In the genomic region with DNA sequence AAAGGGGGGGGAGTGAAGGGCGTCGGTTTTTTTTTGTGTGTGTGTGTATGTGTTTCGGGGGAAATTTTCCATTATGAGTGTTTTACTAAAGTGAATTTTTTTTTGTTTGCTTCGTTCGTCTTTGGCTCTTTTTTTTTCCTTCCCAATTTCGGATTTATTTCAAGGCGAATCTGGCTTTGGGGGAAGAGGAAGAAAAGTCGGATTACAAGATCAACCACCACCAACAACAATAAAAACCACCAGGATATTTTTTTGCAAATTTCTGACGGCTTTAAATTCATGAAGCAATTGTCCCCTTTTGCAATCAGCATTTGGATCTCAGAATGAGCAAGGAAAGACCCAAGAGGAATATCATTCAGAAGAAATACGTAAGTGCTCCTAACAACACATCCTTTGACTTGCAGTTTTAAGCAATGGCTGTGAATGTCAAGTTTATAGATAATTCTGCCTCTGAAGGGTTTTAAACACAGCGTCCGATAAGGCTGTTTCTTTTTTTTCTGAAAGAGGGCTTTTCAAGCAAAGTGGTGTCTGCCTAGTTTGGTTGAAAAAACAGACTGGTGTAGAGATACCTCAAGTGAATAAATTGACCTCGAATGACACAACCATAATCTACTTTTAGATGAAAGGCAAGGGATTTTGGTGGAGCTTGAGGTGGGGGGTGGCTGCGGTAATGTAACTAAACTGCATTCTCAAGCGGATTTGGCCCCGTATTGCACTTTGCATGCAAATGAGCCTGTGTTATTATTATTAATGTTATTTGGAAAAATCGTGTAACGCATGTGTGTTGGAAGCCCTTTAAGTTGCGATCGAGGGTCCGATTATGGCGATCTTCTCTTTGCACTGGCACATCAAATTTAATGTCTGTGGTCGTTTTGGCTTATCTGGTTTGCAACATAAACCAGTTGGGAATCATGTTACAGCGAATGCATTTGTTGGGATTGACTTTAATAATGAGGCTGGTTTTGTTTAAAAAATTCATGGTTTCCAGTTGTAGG, we compare ENCODE assay signal across 8 cellular contexts. TPM values are rescaled to one million over a fixed set of nuclear protein-coding genes. Genes with fewer than 3 reads are reported as not detected.
DNase-seq lines count a peak whose midpoint lies in the region; ATAC-seq, FAIRE-seq and TF ChIP-seq lines count a peak whose summit lies in the region.

No MANE protein-coding gene starts in this region.

- H3K4me3 ChIP-seq in BJ (ENCODE audit: low read depth, low read length), result peak overlapping the region; percentile 92
- H3K4me3 ChIP-seq in right cardiac atrium (ENCODE audit: low read length), result peak overlapping the region; percentile 89
- peak overlapping the region; percentile 87 for H3K4me3 ChIP-seq in smooth muscle cell

- H3K27me3 ChIP-seq in BJ (ENCODE audit: control insufficient read depth, insufficient read depth, low read length) (no peaks in the 10 kb centered on the region), right cardiac atrium (ENCODE audit: control insufficient read depth, insufficient read depth) (no peaks in the 10 kb centered on the region), smooth muscle cell (ENCODE audit: low read depth) (no peaks in the 10 kb centered on the region)

- peak overlapping the region; percentile 84 for H3K4me2 ChIP-seq in smooth muscle cell

- H4K20me1 ChIP-seq in smooth muscle cell (ENCODE audit: low read depth), result peaks cover 43% of the 10 kb centered on the region

- H3K36me3 Mint-ChIP-seq in IgD-negative memory B cell, result no peaks in the 10 kb centered on the region
- H3K36me3 Mint-ChIP-seq in activated T-helper 2 cell treated with anti-CD3 and anti-CD28 coated beads, Interferon-gamma antibody, Interleukin-2, Interleukin-4, amounts not matched to agents 10 μg/mL and 5 μg/mL and 100 μg/mL, durations not matched to agents 14 hours and 24 hours and 36 hours (ENCODE audit: low read depth), result peaks cover 46% of the 10 kb centered on the region

- no peak for TF ChIP-seq CTCF in BJ (IDR thresholded peaks at IDR 0.05; ENCODE audit: insufficient read depth, low read depth, low read length)
- TF ChIP-seq CTCF in smooth muscle cell (IDR thresholded peaks at IDR 0.05; ENCODE audit: borderline replicate concordance, insufficient read depth, poor library complexity, severe bottlenecking), result no peak

- WGBS in right cardiac atrium, result under 1% methylated on average over 24 of the region's 24 CpGs
- WGBS in smooth muscle cell (ENCODE audit: low lambda C conversion rate), result under 1% methylated on average over 24 of the region's 24 CpGs

- ATAC-seq in right cardiac atrium (no peak), GM21515 (IDR thresholded peaks at IDR 0.05; ENCODE audit: unreplicated experiment) (no peak), sciatic nerve (no peak)

- no peaks in the 10 kb centered on the region for H3K36me3 ChIP-seq in BJ (ENCODE audit: control insufficient read depth, insufficient read depth, low read length)
- H3K36me3 ChIP-seq in smooth muscle cell (ENCODE audit: low read depth), result no peaks in the 10 kb centered on the region

- intact Hi-C loops in activated T-helper 2 cell treated with anti-CD3 and anti-CD28 coated beads, Interferon-gamma antibody, Interleukin-2, Interleukin-4, amounts not matched to agents 10 μg/mL and 5 μg/mL and 100 μg/mL, durations not matched to agents 14 hours and 24 hours and 36 hours (cut with micrococcal nuclease), result loop anchor here (5.0 to 10.0 kb wide), 6 partner anchors 156 to 1122 kb away; no protein-coding TSS in a partner anchor
- intact Hi-C loops in right cardiac atrium (cut with DNase I) (loop anchor here in 1 of 4 donors (10.0 kb wide), 1 partner anchor 1032 kb away; no protein-coding TSS in a partner anchor), sciatic nerve (cut with DNase I) (no loop called here)

- no peaks in the 10 kb centered on the region for H3K9me3 Mint-ChIP-seq in IgD-negative memory B cell
- H3K9me3 Mint-ChIP-seq in activated T-helper 2 cell treated with anti-CD3 and anti-CD28 coated beads, Interferon-gamma antibody, Interleukin-2, Interleukin-4, amounts not matched to agents 10 μg/mL and 5 μg/mL and 100 μg/mL, durations not matched to agents 14 hours and 24 hours and 36 hours, result no peaks in the 10 kb centered on the region

- no peaks in the 10 kb centered on the region for H3K9me3 ChIP-seq in right cardiac atrium (ENCODE audit: control insufficient read depth, low read length)
- H3K9me3 ChIP-seq in smooth muscle cell (replicated peaks; ENCODE audit: low read depth), result no peaks in the 10 kb centered on the region

- CTCF ChIA-PET in BJ (lab: Yijun Ruan, JAX), result interaction anchor here (0.6 to 1.3 kb wide), 3 partner anchors 14 to 458 kb away, joined by 3 read pairs; no protein-coding TSS in a partner anchor

- peak overlapping the region; percentile 69 for H3K9ac ChIP-seq in smooth muscle cell (ENCODE audit: low read depth)

- H3K27me3 Mint-ChIP-seq in IgD-negative memory B cell, result no peaks in the 10 kb centered on the region
- no peaks in the 10 kb centered on the region for H3K27me3 Mint-ChIP-seq in activated T-helper 2 cell treated with anti-CD3 and anti-CD28 coated beads, Interferon-gamma antibody, Interleukin-2, Interleukin-4, amounts not matched to agents 10 μg/mL and 5 μg/mL and 100 μg/mL, durations not matched to agents 14 hours and 24 hours and 36 hours (ENCODE audit: low read depth)

- peaks cover 16% of the 10 kb centered on the region for H3K79me2 ChIP-seq in smooth muscle cell (ENCODE audit: low read depth)

- H3K4me1 ChIP-seq in right cardiac atrium (ENCODE audit: control insufficient read depth, insufficient read depth, low read length) (peaks cover 2% of the 10 kb centered on the region), smooth muscle cell (ENCODE audit: low read depth) (peaks cover 9% of the 10 kb centered on the region)

- H3K27ac ChIP-seq in right cardiac atrium (ENCODE audit: low read length) (peak overlapping the region; percentile 47), smooth muscle cell (ENCODE audit: low read depth) (peak overlapping the region; percentile 71)

- H3F3A ChIP-seq in smooth muscle cell (ENCODE audit: low read depth), result peaks cover 34% of the 10 kb centered on the region

- H3K4me1 Mint-ChIP-seq in IgD-negative memory B cell, result peaks cover 26 to 28% (median 27%) of the 10 kb centered on the region in 3 donors
- H3K4me1 Mint-ChIP-seq in activated T-helper 2 cell treated with anti-CD3 and anti-CD28 coated beads, Interferon-gamma antibody, Interleukin-2, Interleukin-4, amounts not matched to agents 10 μg/mL and 5 μg/mL and 100 μg/mL, durations not matched to agents 14 hours and 24 hours and 36 hours (ENCODE audit: low read depth), result peaks cover 36% of the 10 kb centered on the region

- peak overlapping the region; percentile 97 to 100 (median 100) for H3K4me3 Mint-ChIP-seq in IgD-negative memory B cell
- H3K4me3 Mint-ChIP-seq in activated T-helper 2 cell treated with anti-CD3 and anti-CD28 coated beads, Interferon-gamma antibody, Interleukin-2, Interleukin-4, amounts not matched to agents 10 μg/mL and 5 μg/mL and 100 μg/mL, durations not matched to agents 14 hours and 24 hours and 36 hours (ENCODE audit: low read depth), result peak overlapping the region; percentile 99

- H3K27ac Mint-ChIP-seq in IgD-negative memory B cell, result peak overlapping the region; percentile 97 to 100 (median 99)
- H3K27ac Mint-ChIP-seq in activated T-helper 2 cell treated with anti-CD3 and anti-CD28 coated beads, Interferon-gamma antibody, Interleukin-2, Interleukin-4, amounts not matched to agents 10 μg/mL and 5 μg/mL and 100 μg/mL, durations not matched to agents 14 hours and 24 hours and 36 hours, result peak overlapping the region; percentile 99

- H2AFZ ChIP-seq in smooth muscle cell (ENCODE audit: low read depth), result peak overlapping the region; percentile 97

- DNase-seq in BJ (ENCODE audit: low read depth), result no peak
- DNase-seq in activated T-helper 2 cell treated with anti-CD3 and anti-CD28 coated beads, Interferon-gamma antibody, Interleukin-2, Interleukin-4, amounts not matched to agents 10 μg/mL and 5 μg/mL and 100 μg/mL, durations not matched to agents 14 hours and 24 hours and 36 hours (ENCODE audit: low spot score), result peak; percentile 17
- no peak for DNase-seq in right cardiac atrium
- no peak for DNase-seq in smooth muscle cell (lab: John Stamatoyannopoulos, UW; ENCODE audit: unreplicated experiment)
- DNase-seq in H54 (ENCODE audit: insufficient read length, low spot score), result no peak
- DNase-seq in sciatic nerve (ENCODE audit: low spot score), result no peak

- POLR2A ChIA-PET in BJ (lab: Charles Lee), result no interaction called here

- FAIRE-seq in H54 (lab: Jason Lieb, UNC), result no peak

- no peak for TF ChIP-seq POLR2A in H54 (IDR thresholded peaks at IDR 0.05; ENCODE audit: low read depth, low read length)

RNA-seq across cellular contexts. Expression of gene JARID2, which starts 0.6 kb away (rescaled TPM):
- 5.3 and 6.1 TPM in 2 replicates for polyA plus RNA-seq in BJ (2011; rRNA removed)
- 6.3 and 7.6 TPM in 2 replicates for polyA minus RNA-seq in BJ (2011; rRNA and poly(A)+ RNA removed)
- polyA plus RNA-seq in IgD-negative memory B cell, result 10.8 TPM
- total RNA-seq in activated T-helper 2 cell treated with anti-CD3 and anti-CD28 coated beads, Interferon-gamma antibody, Interleukin-2, Interleukin-4, amounts not matched to agents 10 μg/mL and 5 μg/mL and 100 μg/mL, durations not matched to agents 14 hours and 24 hours and 36 hours, result 55.9 and 57.7 TPM in 2 replicates
- 10 to 100 TPM in 1 of 4 donors, 1 to 10 TPM in 3; 6.8 to 10.1 (median 9.4) TPM for total RNA-seq in right cardiac atrium
- polyA plus RNA-seq in right cardiac atrium, result 4.1 TPM
- total RNA-seq in smooth muscle cell, result 10.2 TPM in 2 replicates
- 5.2 and 8.5 TPM in 2 replicates for polyA plus RNA-seq in smooth muscle cell
- total RNA-seq in sciatic nerve, result 12.7 TPM
